ENCODE assay signal across 1 cellular context in the genomic region with DNA sequence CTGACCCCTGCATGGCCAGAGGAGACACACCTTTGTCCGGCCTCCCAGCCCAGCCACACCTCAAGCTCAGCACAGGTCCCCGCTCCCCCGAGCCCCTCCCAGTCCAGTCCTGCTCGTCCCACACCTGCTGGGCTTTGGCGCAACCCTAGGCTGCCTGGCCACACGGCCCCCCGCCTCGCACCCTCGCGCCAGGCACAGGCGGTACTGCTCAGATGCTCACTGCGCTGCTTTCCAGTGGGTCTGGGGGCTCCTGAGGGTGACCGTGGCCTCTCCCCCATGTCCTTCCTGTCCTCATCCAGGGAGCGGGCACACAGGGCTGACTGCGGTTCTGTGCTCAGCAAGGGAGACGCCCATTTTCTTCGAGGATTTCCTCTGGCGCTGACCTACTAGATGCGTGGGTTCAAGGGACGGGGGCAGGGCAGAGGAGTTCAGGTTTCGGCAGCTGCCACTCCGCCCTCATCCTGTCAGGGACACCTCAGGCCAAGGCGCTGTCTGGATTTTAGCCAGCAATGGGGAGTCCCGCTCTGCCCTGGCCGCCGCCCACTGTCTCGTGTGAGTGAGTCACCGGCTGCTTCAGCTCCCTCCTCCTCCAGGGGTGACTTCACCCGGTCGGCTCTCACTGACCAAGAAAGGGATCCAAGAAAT.
TF ChIP-seq lines count a peak whose summit lies in the region.

No MANE protein-coding gene starts in this region.

TF ChIP-seq in K562, 482 proteins besides CTCF, POLR2A, EP300 and RAD21 (continued from another document and continues in another):
- TF ChIP-seq, protein P1, sequence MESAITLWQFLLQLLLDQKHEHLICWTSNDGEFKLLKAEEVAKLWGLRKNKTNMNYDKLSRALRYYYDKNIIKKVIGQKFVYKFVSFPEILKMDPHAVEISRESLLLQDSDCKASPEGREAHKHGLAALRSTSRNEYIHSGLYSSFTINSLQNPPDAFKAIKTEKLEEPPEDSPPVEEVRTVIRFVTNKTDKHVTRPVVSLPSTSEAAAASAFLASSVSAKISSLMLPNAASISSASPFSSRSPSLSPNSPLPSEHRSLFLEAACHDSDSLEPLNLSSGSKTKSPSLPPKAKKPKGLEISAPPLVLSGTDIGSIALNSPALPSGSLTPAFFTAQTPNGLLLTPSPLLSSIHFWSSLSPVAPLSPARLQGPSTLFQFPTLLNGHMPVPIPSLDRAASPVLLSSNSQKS (CRISPR knock-in tag; IDR thresholded peaks at IDR 0.05) = no peak
- no peak for TF ChIP-seq KAT8 (IDR thresholded peaks at IDR 0.05; ENCODE audit: low read depth)
- no peak for TF ChIP-seq HIVEP1 (CRISPR knock-in tag; IDR thresholded peaks at IDR 0.05)
- no peak for TF ChIP-seq CHD2 (IDR thresholded peaks at IDR 0.05; ENCODE audit: low read depth, low read length)
- no peak for TF ChIP-seq DNMT1 (IDR thresholded peaks at IDR 0.05)
- TF ChIP-seq, protein P2, sequence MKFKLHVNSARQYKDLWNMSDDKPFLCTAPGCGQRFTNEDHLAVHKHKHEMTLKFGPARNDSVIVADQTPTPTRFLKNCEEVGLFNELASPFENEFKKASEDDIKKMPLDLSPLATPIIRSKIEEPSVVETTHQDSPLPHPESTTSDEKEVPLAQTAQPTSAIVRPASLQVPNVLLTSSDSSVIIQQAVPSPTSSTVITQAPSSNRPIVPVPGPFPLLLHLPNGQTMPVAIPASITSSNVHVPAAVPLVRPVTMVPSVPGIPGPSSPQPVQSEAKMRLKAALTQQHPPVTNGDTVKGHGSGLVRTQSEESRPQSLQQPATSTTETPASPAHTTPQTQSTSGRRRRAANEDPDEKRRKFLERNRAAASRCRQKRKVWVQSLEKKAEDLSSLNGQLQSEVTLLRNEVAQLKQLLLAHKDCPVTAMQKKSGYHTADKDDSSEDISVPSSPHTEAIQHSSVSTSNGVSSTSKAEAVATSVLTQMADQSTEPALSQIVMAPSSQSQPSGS (CRISPR knock-in tag; IDR thresholded peaks at IDR 0.05) = no peak
- no peak for TF ChIP-seq ZNF764 (CRISPR knock-in tag; IDR thresholded peaks at IDR 0.05; ENCODE audit: low read depth)
- no peak for TF ChIP-seq ARID4B (CRISPR knock-in tag; IDR thresholded peaks at IDR 0.05)
- TF ChIP-seq ZNF324 (CRISPR knock-in tag; IDR thresholded peaks at IDR 0.05) = no peak
- TF ChIP-seq SMC3 (conservative IDR thresholded peaks at IDR 0.05; ENCODE audit: insufficient read depth, low read depth, low read length) = no peak
- TF ChIP-seq, protein P3, sequence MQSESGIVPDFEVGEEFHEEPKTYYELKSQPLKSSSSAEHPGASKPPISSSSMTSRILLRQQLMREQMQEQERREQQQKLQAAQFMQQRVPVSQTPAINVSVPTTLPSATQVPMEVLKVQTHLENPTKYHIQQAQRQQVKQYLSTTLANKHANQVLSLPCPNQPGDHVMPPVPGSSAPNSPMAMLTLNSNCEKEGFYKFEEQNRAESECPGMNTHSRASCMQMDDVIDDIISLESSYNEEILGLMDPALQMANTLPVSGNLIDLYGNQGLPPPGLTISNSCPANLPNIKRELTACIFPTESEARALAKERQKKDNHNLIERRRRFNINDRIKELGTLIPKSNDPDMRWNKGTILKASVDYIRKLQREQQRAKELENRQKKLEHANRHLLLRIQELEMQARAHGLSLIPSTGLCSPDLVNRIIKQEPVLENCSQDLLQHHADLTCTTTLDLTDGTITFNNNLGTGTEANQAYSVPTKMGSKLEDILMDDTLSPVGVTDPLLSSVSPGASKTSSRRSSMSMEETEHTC (IDR thresholded peaks at IDR 0.05) = peak; percentile 98
- TF ChIP-seq, protein P4, sequence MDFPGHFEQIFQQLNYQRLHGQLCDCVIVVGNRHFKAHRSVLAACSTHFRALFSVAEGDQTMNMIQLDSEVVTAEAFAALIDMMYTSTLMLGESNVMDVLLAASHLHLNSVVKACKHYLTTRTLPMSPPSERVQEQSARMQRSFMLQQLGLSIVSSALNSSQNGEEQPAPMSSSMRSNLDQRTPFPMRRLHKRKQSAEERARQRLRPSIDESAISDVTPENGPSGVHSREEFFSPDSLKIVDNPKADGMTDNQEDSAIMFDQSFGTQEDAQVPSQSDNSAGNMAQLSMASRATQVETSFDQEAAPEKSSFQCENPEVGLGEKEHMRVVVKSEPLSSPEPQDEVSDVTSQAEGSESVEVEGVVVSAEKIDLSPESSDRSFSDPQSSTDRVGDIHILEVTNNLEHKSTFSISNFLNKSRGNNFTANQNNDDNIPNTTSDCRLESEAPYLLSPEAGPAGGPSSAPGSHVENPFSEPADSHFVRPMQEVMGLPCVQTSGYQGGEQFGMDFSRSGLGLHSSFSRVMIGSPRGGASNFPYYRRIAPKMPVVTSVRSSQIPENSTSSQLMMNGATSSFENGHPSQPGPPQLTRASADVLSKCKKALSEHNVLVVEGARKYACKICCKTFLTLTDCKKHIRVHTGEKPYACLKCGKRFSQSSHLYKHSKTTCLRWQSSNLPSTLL (IDR thresholded peaks at IDR 0.05) = no peak
- TF ChIP-seq, protein P5, sequence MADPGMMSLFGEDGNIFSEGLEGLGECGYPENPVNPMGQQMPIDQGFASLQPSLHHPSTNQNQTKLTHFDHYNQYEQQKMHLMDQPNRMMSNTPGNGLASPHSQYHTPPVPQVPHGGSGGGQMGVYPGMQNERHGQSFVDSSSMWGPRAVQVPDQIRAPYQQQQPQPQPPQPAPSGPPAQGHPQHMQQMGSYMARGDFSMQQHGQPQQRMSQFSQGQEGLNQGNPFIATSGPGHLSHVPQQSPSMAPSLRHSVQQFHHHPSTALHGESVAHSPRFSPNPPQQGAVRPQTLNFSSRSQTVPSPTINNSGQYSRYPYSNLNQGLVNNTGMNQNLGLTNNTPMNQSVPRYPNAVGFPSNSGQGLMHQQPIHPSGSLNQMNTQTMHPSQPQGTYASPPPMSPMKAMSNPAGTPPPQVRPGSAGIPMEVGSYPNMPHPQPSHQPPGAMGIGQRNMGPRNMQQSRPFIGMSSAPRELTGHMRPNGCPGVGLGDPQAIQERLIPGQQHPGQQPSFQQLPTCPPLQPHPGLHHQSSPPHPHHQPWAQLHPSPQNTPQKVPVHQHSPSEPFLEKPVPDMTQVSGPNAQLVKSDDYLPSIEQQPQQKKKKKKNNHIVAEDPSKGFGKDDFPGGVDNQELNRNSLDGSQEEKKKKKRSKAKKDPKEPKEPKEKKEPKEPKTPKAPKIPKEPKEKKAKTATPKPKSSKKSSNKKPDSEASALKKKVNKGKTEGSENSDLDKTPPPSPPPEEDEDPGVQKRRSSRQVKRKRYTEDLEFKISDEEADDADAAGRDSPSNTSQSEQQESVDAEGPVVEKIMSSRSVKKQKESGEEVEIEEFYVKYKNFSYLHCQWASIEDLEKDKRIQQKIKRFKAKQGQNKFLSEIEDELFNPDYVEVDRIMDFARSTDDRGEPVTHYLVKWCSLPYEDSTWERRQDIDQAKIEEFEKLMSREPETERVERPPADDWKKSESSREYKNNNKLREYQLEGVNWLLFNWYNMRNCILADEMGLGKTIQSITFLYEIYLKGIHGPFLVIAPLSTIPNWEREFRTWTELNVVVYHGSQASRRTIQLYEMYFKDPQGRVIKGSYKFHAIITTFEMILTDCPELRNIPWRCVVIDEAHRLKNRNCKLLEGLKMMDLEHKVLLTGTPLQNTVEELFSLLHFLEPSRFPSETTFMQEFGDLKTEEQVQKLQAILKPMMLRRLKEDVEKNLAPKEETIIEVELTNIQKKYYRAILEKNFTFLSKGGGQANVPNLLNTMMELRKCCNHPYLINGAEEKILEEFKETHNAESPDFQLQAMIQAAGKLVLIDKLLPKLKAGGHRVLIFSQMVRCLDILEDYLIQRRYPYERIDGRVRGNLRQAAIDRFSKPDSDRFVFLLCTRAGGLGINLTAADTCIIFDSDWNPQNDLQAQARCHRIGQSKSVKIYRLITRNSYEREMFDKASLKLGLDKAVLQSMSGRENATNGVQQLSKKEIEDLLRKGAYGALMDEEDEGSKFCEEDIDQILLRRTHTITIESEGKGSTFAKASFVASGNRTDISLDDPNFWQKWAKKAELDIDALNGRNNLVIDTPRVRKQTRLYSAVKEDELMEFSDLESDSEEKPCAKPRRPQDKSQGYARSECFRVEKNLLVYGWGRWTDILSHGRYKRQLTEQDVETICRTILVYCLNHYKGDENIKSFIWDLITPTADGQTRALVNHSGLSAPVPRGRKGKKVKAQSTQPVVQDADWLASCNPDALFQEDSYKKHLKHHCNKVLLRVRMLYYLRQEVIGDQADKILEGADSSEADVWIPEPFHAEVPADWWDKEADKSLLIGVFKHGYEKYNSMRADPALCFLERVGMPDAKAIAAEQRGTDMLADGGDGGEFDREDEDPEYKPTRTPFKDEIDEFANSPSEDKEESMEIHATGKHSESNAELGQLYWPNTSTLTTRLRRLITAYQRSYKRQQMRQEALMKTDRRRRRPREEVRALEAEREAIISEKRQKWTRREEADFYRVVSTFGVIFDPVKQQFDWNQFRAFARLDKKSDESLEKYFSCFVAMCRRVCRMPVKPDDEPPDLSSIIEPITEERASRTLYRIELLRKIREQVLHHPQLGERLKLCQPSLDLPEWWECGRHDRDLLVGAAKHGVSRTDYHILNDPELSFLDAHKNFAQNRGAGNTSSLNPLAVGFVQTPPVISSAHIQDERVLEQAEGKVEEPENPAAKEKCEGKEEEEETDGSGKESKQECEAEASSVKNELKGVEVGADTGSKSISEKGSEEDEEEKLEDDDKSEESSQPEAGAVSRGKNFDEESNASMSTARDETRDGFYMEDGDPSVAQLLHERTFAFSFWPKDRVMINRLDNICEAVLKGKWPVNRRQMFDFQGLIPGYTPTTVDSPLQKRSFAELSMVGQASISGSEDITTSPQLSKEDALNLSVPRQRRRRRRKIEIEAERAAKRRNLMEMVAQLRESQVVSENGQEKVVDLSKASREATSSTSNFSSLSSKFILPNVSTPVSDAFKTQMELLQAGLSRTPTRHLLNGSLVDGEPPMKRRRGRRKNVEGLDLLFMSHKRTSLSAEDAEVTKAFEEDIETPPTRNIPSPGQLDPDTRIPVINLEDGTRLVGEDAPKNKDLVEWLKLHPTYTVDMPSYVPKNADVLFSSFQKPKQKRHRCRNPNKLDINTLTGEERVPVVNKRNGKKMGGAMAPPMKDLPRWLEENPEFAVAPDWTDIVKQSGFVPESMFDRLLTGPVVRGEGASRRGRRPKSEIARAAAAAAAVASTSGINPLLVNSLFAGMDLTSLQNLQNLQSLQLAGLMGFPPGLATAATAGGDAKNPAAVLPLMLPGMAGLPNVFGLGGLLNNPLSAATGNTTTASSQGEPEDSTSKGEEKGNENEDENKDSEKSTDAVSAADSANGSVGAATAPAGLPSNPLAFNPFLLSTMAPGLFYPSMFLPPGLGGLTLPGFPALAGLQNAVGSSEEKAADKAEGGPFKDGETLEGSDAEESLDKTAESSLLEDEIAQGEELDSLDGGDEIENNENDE (IDR thresholded peaks at IDR 0.05; ENCODE audit: low read depth, low read length) = no peak
- no peak for TF ChIP-seq SRSF7 (optimal IDR thresholded peaks at IDR 0.05; ENCODE audit: low read depth, low read length)
- no peak for TF ChIP-seq TFAM (CRISPR knock-in tag; conservative IDR thresholded peaks at IDR 0.05)
- TF ChIP-seq, protein P6, sequence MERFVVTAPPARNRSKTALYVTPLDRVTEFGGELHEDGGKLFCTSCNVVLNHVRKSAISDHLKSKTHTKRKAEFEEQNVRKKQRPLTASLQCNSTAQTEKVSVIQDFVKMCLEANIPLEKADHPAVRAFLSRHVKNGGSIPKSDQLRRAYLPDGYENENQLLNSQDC (CRISPR knock-in tag; IDR thresholded peaks at IDR 0.05) = no peak
- TF ChIP-seq PKNOX1 (IDR thresholded peaks at IDR 0.05) = peak; percentile 88
- peak in 1 of 2 experiments; percentile 67; a peak in 3 of 4 replicates for TF ChIP-seq MAZ (CRISPR knock-in tag; conservative IDR thresholded peaks at IDR 0.05 in 1 of 2, IDR thresholded peaks at IDR 0.05 in 1 of 2)
- TF ChIP-seq SAFB (IDR thresholded peaks at IDR 0.05; ENCODE audit: borderline replicate concordance, low read depth, low read length) = no peak
- no peak for TF ChIP-seq POLR2AphosphoS5 (IDR thresholded peaks at IDR 0.05; ENCODE audit: control insufficient read depth, insufficient read depth, low read depth, low read length)
- TF ChIP-seq STAT5A (IDR thresholded peaks at IDR 0.05; ENCODE audit: borderline replicate concordance, low read length) = no peak
- no peak for TF ChIP-seq MAFK (IDR thresholded peaks at IDR 0.05; ENCODE audit: low read length)
- no peak for TF ChIP-seq HNRNPUL1 (IDR thresholded peaks at IDR 0.05; ENCODE audit: low read length)
- no peak for TF ChIP-seq ELF2 (CRISPR knock-in tag; IDR thresholded peaks at IDR 0.05)
- TF ChIP-seq CBFA2T3 (IDR thresholded peaks at IDR 0.05) = no peak
- no peak for TF ChIP-seq FOXM1 (IDR thresholded peaks at IDR 0.05; ENCODE audit: low read depth)
- no peak for TF ChIP-seq FOXM1 (CRISPR knock-in tag; IDR thresholded peaks at IDR 0.05; ENCODE audit: low read depth)
- TF ChIP-seq ARHGAP35 (IDR thresholded peaks at IDR 0.05; ENCODE audit: partially characterized antibody) = no peak
- peak in 1 of 2 experiments; percentile 62; a peak in 1 of 4 replicates for TF ChIP-seq RCOR1 (IDR thresholded peaks at IDR 0.05; ENCODE audit: borderline replicate concordance in 1 of 2, low read depth in 2 of 2, low read length in 2 of 2)
- no peak for TF ChIP-seq RAD51 (IDR thresholded peaks at IDR 0.05; ENCODE audit: borderline replicate concordance, low read depth)
- TF ChIP-seq NFIX (CRISPR knock-in tag; IDR thresholded peaks at IDR 0.05; ENCODE audit: low read depth) = no peak
